8 cellular contexts compared by ENCODE assay signal in genomic region chr3:119702530-119703527, GRCh38. TPM values are rescaled to one million over a fixed set of nuclear protein-coding genes. Genes with fewer than 3 reads are reported as not detected.
DNase-seq lines count a peak whose midpoint lies in the region; ATAC-seq and TF ChIP-seq lines count a peak whose summit lies in the region.

TSS of gene CFAP91 (plus strand) at chr3:119703022. CDS start at chr3:119703099, 77 bp downstream.

- no peak within 1 kb of the TSS for H4K8ac ChIP-seq in neuronal stem cell (ENCODE audit: low read depth, low read length)

- peaks cover 45% of the 10 kb centered on the region for H3K4me1 Mint-ChIP-seq in activated naive CD4-positive, alpha-beta T cell treated with anti-CD3 and anti-CD28 coated beads for 36 hours (ENCODE audit: low read depth)
- peaks cover 41% of the 10 kb centered on the region for H3K4me1 Mint-ChIP-seq in stimulated activated naive CD8-positive, alpha-beta T cell treated with anti-CD3 and anti-CD28 coated beads, Interleukin-15, amount 100 ng/mL, for 72 hours

- H3K4me3 ChIP-seq in gastroesophageal sphincter (peak within 1 kb of the TSS; percentile 30 to 60), neuronal stem cell (ENCODE audit: low read length in 2 of 2) (peak within 1 kb of the TSS; percentile 58 to 87)

- peak within 1 kb of the TSS; percentile 72 for H3K4me3 Mint-ChIP-seq in activated naive CD4-positive, alpha-beta T cell treated with anti-CD3 and anti-CD28 coated beads for 36 hours
- peak within 1 kb of the TSS; percentile 77 to 78 for H3K4me3 Mint-ChIP-seq in stimulated activated naive CD8-positive, alpha-beta T cell treated with anti-CD3 and anti-CD28 coated beads, Interleukin-15, amount 100 ng/mL, for 72 hours

- no peak within 1 kb of the TSS for H2BK12ac ChIP-seq in neuronal stem cell (ENCODE audit: low read length)

- no peaks in the 10 kb centered on the region for H3K27me3 ChIP-seq in gastroesophageal sphincter
- H3K27me3 ChIP-seq in neuronal stem cell (ENCODE audit: control insufficient read depth in 3 of 3, insufficient read depth in 3 of 3, low read depth in 1 of 3, low read length in 3 of 3): no peaks in the 10 kb centered on the region

- H3K9me3 Mint-ChIP-seq in activated naive CD4-positive, alpha-beta T cell treated with anti-CD3 and anti-CD28 coated beads for 36 hours: peaks cover 1% of the 10 kb centered on the region
- peaks cover 0 to 5% of the 10 kb centered on the region in 2 donors for H3K9me3 Mint-ChIP-seq in stimulated activated naive CD8-positive, alpha-beta T cell treated with anti-CD3 and anti-CD28 coated beads, Interleukin-15, amount 100 ng/mL, for 72 hours

- peak within 1 kb of the TSS; percentile 93 for H2AFZ ChIP-seq in neuronal stem cell (ENCODE audit: low read length)

- peak within 1 kb of the TSS; percentile 39 for H3K18ac ChIP-seq in neuronal stem cell (ENCODE audit: low read length)

- intact Hi-C loops in activated naive CD4-positive, alpha-beta T cell treated with anti-CD3 and anti-CD28 coated beads for 36 hours (cut with micrococcal nuclease): loop anchor here (1.0 to 5.0 kb wide), 3 partner anchors 391 to 894 kb away; partner anchors contain the start of genes GSK3B, LRRC58 and NDUFB4

- peak within 1 kb of the TSS; percentile 75 for H3K9ac ChIP-seq in neuronal stem cell (ENCODE audit: low read depth, low read length, poor library complexity)

- H3K36me3 Mint-ChIP-seq in activated naive CD4-positive, alpha-beta T cell treated with anti-CD3 and anti-CD28 coated beads for 36 hours (ENCODE audit: low read depth): no peaks in the 10 kb centered on the region

- H4K91ac ChIP-seq in neuronal stem cell (ENCODE audit: low read depth, low read length, poor library complexity): no peak within 1 kb of the TSS

- no peak within 1 kb of the TSS for H3K27ac Mint-ChIP-seq in activated naive CD4-positive, alpha-beta T cell treated with anti-CD3 and anti-CD28 coated beads for 36 hours
- H3K27ac Mint-ChIP-seq in stimulated activated naive CD8-positive, alpha-beta T cell treated with anti-CD3 and anti-CD28 coated beads, Interleukin-15, amount 100 ng/mL, for 72 hours: no peak within 1 kb of the TSS

- H3K14ac ChIP-seq in neuronal stem cell (ENCODE audit: low read length): no peak within 1 kb of the TSS

- H2BK15ac ChIP-seq in neuronal stem cell (ENCODE audit: low read length): peak within 1 kb of the TSS; percentile 46

- TF ChIP-seq CTCF in gastroesophageal sphincter (IDR thresholded peaks at IDR 0.05): no peak

- H3K36me3 ChIP-seq in gastroesophageal sphincter (no peaks in the 10 kb centered on the region), neuronal stem cell (replicated peaks in 1 of 2; ENCODE audit: control insufficient read depth in 2 of 2, insufficient read depth in 2 of 2, low read length in 2 of 2) (no peaks in the 10 kb centered on the region)

- CTCF ChIA-PET in activated naive CD4-positive, alpha-beta T cell treated with anti-CD3 and anti-CD28 coated beads for 36 hours (lab: Charles Lee): no interaction called here

- no peak for TF ChIP-seq POLR2A in gastroesophageal sphincter (IDR thresholded peaks at IDR 0.05)

- no peaks in the 10 kb centered on the region for H3K79me1 ChIP-seq in neuronal stem cell (ENCODE audit: low read depth, low read length)

- WGBS in gastroesophageal sphincter (ENCODE audit: low coverage in 1 of 2), 2 donors: 0 to 3% methylated on average over 3 to 11 of the region's 59 CpGs
- WGBS in neuronal stem cell (ENCODE audit: extremely low coverage in 2 of 2, insufficient read length in 2 of 2, insufficient replicate concordance in 1 of 2), 2 donors: no CpG with 5 or more reads among the region's 59 CpGs

- peak within 1 kb of the TSS in 3 of 4 donors; percentile 54 to 73 (median 58) for H3K27ac ChIP-seq in gastroesophageal sphincter
- peak within 1 kb of the TSS; percentile 41 for H3K27ac ChIP-seq in neuronal stem cell (replicated peaks; ENCODE audit: low read length)

- H3K9me3 ChIP-seq in gastroesophageal sphincter (no peaks in the 10 kb centered on the region), neuronal stem cell (replicated peaks in 1 of 2; ENCODE audit: control insufficient read depth in 2 of 2, insufficient read depth in 1 of 2, low read depth in 1 of 2, low read length in 2 of 2) (peaks cover 0 to 3% of the 10 kb centered on the region in 2 donors)

- H3K4me2 ChIP-seq in neuronal stem cell (ENCODE audit: insufficient read depth, low read length, poor library complexity, severe bottlenecking): peak within 1 kb of the TSS; percentile 89

- H3K27me3 Mint-ChIP-seq in activated naive CD4-positive, alpha-beta T cell treated with anti-CD3 and anti-CD28 coated beads for 36 hours (ENCODE audit: low read depth): peaks cover 2% of the 10 kb centered on the region
- peaks cover 12% of the 10 kb centered on the region for H3K27me3 Mint-ChIP-seq in stimulated activated naive CD8-positive, alpha-beta T cell treated with anti-CD3 and anti-CD28 coated beads, Interleukin-15, amount 100 ng/mL, for 72 hours

- no peak within 1 kb of the TSS for H3K4ac ChIP-seq in neuronal stem cell (ENCODE audit: low read length)

- no peak within 1 kb of the TSS for H2BK5ac ChIP-seq in neuronal stem cell (ENCODE audit: low read length)

- peak within 1 kb of the TSS; percentile 4 for H3K23ac ChIP-seq in neuronal stem cell (ENCODE audit: low read depth, low read length, poor library complexity)

- DNase-seq in C1 segment of cervical spinal cord (lab: John Stamatoyannopoulos, UW) (peak; percentile 35 to 91 (median 84)), OCI-M1 (lab: John Stamatoyannopoulos, UW) (peak; percentile 87), neuronal stem cell (ENCODE audit: low spot score) (peak; percentile 95)
- peak; percentile 83 for DNase-seq in activated naive CD4-positive, alpha-beta T cell treated with anti-CD3 and anti-CD28 coated beads for 36 hours
- DNase-seq in stimulated activated naive CD8-positive, alpha-beta T cell treated with anti-CD3 and anti-CD28 coated beads, Interleukin-15, amount 100 ng/mL, for 72 hours: peak; percentile 65 to 83

- ATAC-seq in GM19438 (IDR thresholded peaks at IDR 0.05; ENCODE audit: low read depth, unreplicated experiment): peak; percentile 92
- peak; percentile 67 for ATAC-seq in HG03565 (IDR thresholded peaks at IDR 0.05; ENCODE audit: unreplicated experiment)
- peak; percentile 99 for ATAC-seq in gastroesophageal sphincter
- ATAC-seq in stimulated activated naive CD8-positive, alpha-beta T cell treated with anti-CD3 and anti-CD28 coated beads, Interleukin-15, amount 100 ng/mL, for 72 hours: peak; percentile 87

- H3K4me1 ChIP-seq in gastroesophageal sphincter (peaks cover 0 to 21% (median 0%) of the 10 kb centered on the region in 3 donors), neuronal stem cell (ENCODE audit: control insufficient read depth in 2 of 2, insufficient read depth in 1 of 2, low read depth in 1 of 2, low read length in 2 of 2) (peaks cover 0 to 1% of the 10 kb centered on the region in 2 donors)

- no peak within 1 kb of the TSS for H2AK5ac ChIP-seq in neuronal stem cell (ENCODE audit: low read depth, low read length)

- TF ChIP-seq EP300 in gastroesophageal sphincter (IDR thresholded peaks at IDR 0.05): no peak

- H2BK120ac ChIP-seq in neuronal stem cell (ENCODE audit: low read depth, low read length): no peak within 1 kb of the TSS

RNA-seq across cellular contexts. Expression of gene CFAP91, which starts in this region (rescaled TPM):
- under 1 TPM; 0.26 to 0.57 TPM for total RNA-seq in activated naive CD4-positive, alpha-beta T cell treated with anti-CD3 and anti-CD28 coated beads for 36 hours
- 1 to 10 TPM; 2.6 to 7.8 (median 4.1) TPM for total RNA-seq in gastroesophageal sphincter
- polyA plus RNA-seq in neuronal stem cell (2013, experiment 1 of 2): 23.2 TPM
- polyA plus RNA-seq in neuronal stem cell (2013, experiment 2 of 2): 22.2 TPM

Comparison
In these comparisons a context has a peak if more than half of its experiments do, and no peak if none do; other contexts are left out.
1. Peak in every context shown above with its lines: DNase-seq, ATAC-seq, H3K4me3 ChIP-seq and H3K27ac ChIP-seq.
2. Peak in DNase-seq in activated naive CD4-positive, alpha-beta T cell treated with anti-CD3 and anti-CD28 coated beads for 36 hours; RNA of the gene not detected or under 1 TPM.